4 cellular contexts compared by ENCODE assay signal in genomic region chr3:168047936-168048335, GRCh38.
"Had no signal": no experiment of that assay in that cellular context is flagged by ENCODE, and none has a peak within 500 bp of the region (broad histone marks: within the 10 kb centered on the region; RNA-seq: fewer than 3 reads in every experiment).

No MANE protein-coding gene starts in this region.

- H3K27me3 Mint-ChIP-seq: IgD-negative memory B cell had no signal

- FAIRE-seq: HTR-8/SVneo had no signal

- H2AFZ ChIP-seq: GM23338 had no signal

- DNase-seq: H9 had no signal

- H3K9me3 Mint-ChIP-seq: GM23338, H9, IgD-negative memory B cell had no signal

- H3K4me3 ChIP-seq: GM23338 had no signal

- H3K4me3 Mint-ChIP-seq: IgD-negative memory B cell had no signal
